ENCODE assay signal across 40 cellular contexts in the genomic region with DNA sequence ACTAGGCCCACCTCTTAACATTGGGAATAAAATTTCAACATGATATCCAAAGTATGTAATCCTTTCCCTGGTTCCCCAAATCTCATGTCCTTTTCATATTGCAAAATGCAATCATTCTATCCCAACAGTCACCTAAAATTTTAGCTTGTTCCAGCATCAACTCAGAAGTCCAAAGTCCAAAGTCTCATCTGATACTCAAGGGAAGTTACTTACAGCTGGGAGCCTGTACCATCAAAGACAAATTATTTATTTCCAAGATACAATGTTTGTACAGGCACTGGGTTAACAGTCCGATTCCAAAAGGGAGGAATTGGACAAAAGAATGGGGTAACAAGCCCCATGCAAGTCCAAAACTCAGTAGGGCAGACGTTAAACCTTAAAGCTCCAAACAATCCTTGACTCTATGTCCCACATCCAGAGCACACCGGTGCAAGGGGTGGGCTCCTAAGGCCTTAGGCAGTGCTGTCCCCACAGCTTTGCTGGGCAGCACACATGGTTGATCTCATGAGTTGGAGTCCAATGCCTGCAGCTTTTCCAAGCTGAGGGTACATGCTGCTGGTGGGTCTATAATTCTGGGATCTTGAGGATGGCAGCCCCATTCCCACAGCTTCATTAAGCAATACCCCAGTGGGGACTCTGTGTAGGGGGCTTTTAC.
"Had no signal": no experiment of that assay in that cellular context is flagged by ENCODE, and none has a peak within 500 bp of the region (broad histone marks: within the 10 kb centered on the region; RNA-seq: fewer than 3 reads in every experiment).

No MANE protein-coding gene starts in this region.

- ATAC-seq: activated CD4-positive, alpha-beta T cell treated with anti-CD3 and anti-CD28 coated beads for 36 hours; activated CD4-positive, CD25-positive, alpha-beta regulatory T cell treated with anti-CD3 and anti-CD28 coated beads, Interleukin-2, amount 50 U/mL, for 24 hours; activated CD8-positive, alpha-beta memory T cell treated with anti-CD3 and anti-CD28 coated beads, Interleukin-2, amount 10 ng/mL, durations not matched to agents 7 days and 5 days; activated CD8-positive, alpha-beta T cell treated with anti-CD3 and anti-CD28 coated beads, Interleukin-2, amount 10 ng/mL, durations not matched to agents 7 days and 5 days; activated naive CD4-positive, alpha-beta T cell treated with anti-CD3 and anti-CD28 coated beads, Interleukin-2, amount 50 U/mL, for 72 hours; activated T-cell treated with anti-CD3 and anti-CD28 coated beads, Interleukin-2, amount 50 U/mL, for 4 hours; activated T-cell treated with anti-CD3 and anti-CD28 coated beads, Interleukin-2, amount 50 U/mL, for 72 hours; activated T-helper 17 cell treated with anti-CD3 and anti-CD28 coated beads, Interleukin-2, amount 50 U/mL, for 72 hours; WTC11 had no signal

- H3K27ac ChIP-seq: adrenal gland, ascending aorta, cardiac muscle cell, WERI-Rb-1 had no signal

- H3K27me3 ChIP-seq: adrenal gland, ascending aorta, cardiac muscle cell had no signal

- H3K4me1 Mint-ChIP-seq: activated CD4-positive, alpha-beta memory T cell treated with anti-CD3 and anti-CD28 coated beads, Interleukin-2, amount 10 ng/mL, durations not matched to agents 7 days and 5 days; activated CD4-positive, alpha-beta T cell treated with anti-CD3 and anti-CD28 coated beads for 36 hours; activated CD4-positive, alpha-beta T cell treated with anti-CD3 and anti-CD28 coated beads, Interleukin-2, amount 10 ng/mL, durations not matched to agents 7 days and 5 days; activated CD8-positive, alpha-beta memory T cell treated with anti-CD3 and anti-CD28 coated beads, Interleukin-2, amount 10 ng/mL, durations not matched to agents 7 days and 5 days; activated naive CD8-positive, alpha-beta T cell treated with anti-CD3 and anti-CD28 coated beads for 36 hours; activated T-helper 17 cell treated with anti-CD3 and anti-CD28 coated beads, Interleukin-2, amount 50 U/mL, for 72 hours; brain; central memory CD8-positive, alpha-beta T cell; WTC11 had no signal

- FAIRE-seq: TTC549 had no signal

- H3K36me3 ChIP-seq: adrenal gland, ascending aorta, cardiac muscle cell, WERI-Rb-1 had no signal

- H3K4me1 ChIP-seq: adrenal gland, ascending aorta had no signal

- DNase-seq: activated CD4-positive, alpha-beta memory T cell treated with anti-CD3 and anti-CD28 coated beads, Interleukin-2, amount 10 ng/mL, durations not matched to agents 7 days and 5 days; activated CD4-positive, alpha-beta T cell treated with anti-CD3 and anti-CD28 coated beads for 1 hour; activated CD4-positive, alpha-beta T cell treated with anti-CD3 and anti-CD28 coated beads for 36 hours; activated CD4-positive, alpha-beta T cell treated with anti-CD3 and anti-CD28 coated beads for 48 hours; activated CD4-positive, alpha-beta T cell treated with anti-CD3 and anti-CD28 coated beads, Interleukin-2, amount 10 ng/mL, durations not matched to agents 7 days and 5 days; activated CD4-positive, alpha-beta T cell treated with anti-CD3 and anti-CD28 coated beads, Interleukin-2, amount 50 U/mL, for 48 hours; activated CD4-positive, CD25-positive, alpha-beta regulatory T cell; activated CD8-positive, alpha-beta memory T cell treated with anti-CD3 and anti-CD28 coated beads for 24 hours; activated CD8-positive, alpha-beta memory T cell treated with anti-CD3 and anti-CD28 coated beads, Interleukin-2, amount 10 ng/mL, durations not matched to agents 7 days and 5 days; activated CD8-positive, alpha-beta memory T cell treated with anti-CD3 and anti-CD28 coated beads, Interleukin-2, amount 50 U/mL, for 48 hours; activated CD8-positive, alpha-beta T cell treated with anti-CD3 and anti-CD28 coated beads, Interleukin-2, amount 10 ng/mL, durations not matched to agents 7 days and 5 days; activated effector memory CD4-positive, alpha-beta T cell treated with anti-CD3 and anti-CD28 coated beads, Interleukin-2, amount 50 U/mL, for 16 hours; activated gamma-delta T cell treated with Interleukin-2 at 50 U/mL for 16 hours; activated naive CD4-positive, alpha-beta T cell; activated naive CD4-positive, alpha-beta T cell treated with anti-CD3 and anti-CD28 coated beads for 36 hours; activated naive CD4-positive, alpha-beta T cell treated with anti-CD3 and anti-CD28 coated beads, Interleukin-2, amount 50 U/mL, for 16 hours; activated naive CD8-positive, alpha-beta T cell treated with anti-CD3 and anti-CD28 coated beads for 36 hours; activated T-cell treated with anti-CD3 and anti-CD28 coated beads, Interleukin-2, amount 50 U/mL, for 4 hours; activated T-cell treated with anti-CD3 and anti-CD28 coated beads, Interleukin-2, amount 50 U/mL, for 72 hours; adrenal gland; amniotic stem cell; caudate nucleus; cerebellar nuclear complex; SW 1271; T-helper 1 cell; T-helper 2 cell; T-helper 9 cell; WERI-Rb-1 had no signal

- H3K36me3 Mint-ChIP-seq: activated CD8-positive, alpha-beta memory T cell treated with anti-CD3 and anti-CD28 coated beads, Interleukin-2, amount 10 ng/mL, durations not matched to agents 7 days and 5 days; activated naive CD4-positive, alpha-beta T cell treated with anti-CD3 and anti-CD28 coated beads, Interleukin-2, amount 50 U/mL, for 72 hours; activated naive CD8-positive, alpha-beta T cell treated with anti-CD3 and anti-CD28 coated beads for 36 hours had no signal

- H3K27ac Mint-ChIP-seq: activated CD4-positive, alpha-beta memory T cell treated with anti-CD3 and anti-CD28 coated beads, Interleukin-2, amount 10 ng/mL, durations not matched to agents 7 days and 5 days; activated CD4-positive, alpha-beta T cell treated with anti-CD3 and anti-CD28 coated beads for 36 hours; activated CD4-positive, alpha-beta T cell treated with anti-CD3 and anti-CD28 coated beads, Interleukin-2, amount 10 ng/mL, durations not matched to agents 7 days and 5 days; activated CD8-positive, alpha-beta memory T cell treated with anti-CD3 and anti-CD28 coated beads, Interleukin-2, amount 10 ng/mL, durations not matched to agents 7 days and 5 days; activated CD8-positive, alpha-beta T cell treated with anti-CD3 and anti-CD28 coated beads, Interleukin-2, amount 10 ng/mL, durations not matched to agents 7 days and 5 days; activated naive CD4-positive, alpha-beta T cell treated with anti-CD3 and anti-CD28 coated beads for 36 hours; activated naive CD4-positive, alpha-beta T cell treated with anti-CD3 and anti-CD28 coated beads, Interleukin-2, amount 50 U/mL, for 72 hours; activated naive CD8-positive, alpha-beta T cell treated with anti-CD3 and anti-CD28 coated beads for 36 hours; activated T-cell treated with anti-CD3 and anti-CD28 coated beads, Interleukin-2, amount 50 U/mL, for 72 hours; activated T-helper 1 cell treated with anti-CD3 and anti-CD28 coated beads, Interleukin-12 subunit alpha, Interleukin-12 subunit beta, Interleukin-2, Interleukin-4 antibody, amounts not matched to agents 30 ng/mL and 10 ng/mL and 1 ng/mL, durations not matched to agents 14 hours and 24 hours and 36 hours; activated T-helper 17 cell treated with anti-CD3 and anti-CD28 coated beads, Interleukin-2, amount 50 U/mL, for 72 hours; brain; T-helper 1 cell treated with Interleukin-12 subunit alpha and Interleukin-12 subunit beta and Interleukin-4 antibody, amounts not matched to agents 30 μg/mL and 1 μg/mL, for 36 hours; T-helper 2 cell treated with Interferon-gamma antibody and Interleukin-4, amounts not matched to agents 5 μg/mL and 100 μg/mL, for 36 hours; WTC11 had no signal

- H3K27me3 Mint-ChIP-seq: activated naive CD8-positive, alpha-beta T cell treated with anti-CD3 and anti-CD28 coated beads for 36 hours; brain had no signal

- H3K9me3 Mint-ChIP-seq: activated CD4-positive, alpha-beta memory T cell treated with anti-CD3 and anti-CD28 coated beads, Interleukin-2, amount 10 ng/mL, durations not matched to agents 7 days and 5 days; activated T-helper 1 cell treated with anti-CD3 and anti-CD28 coated beads, Interleukin-12 subunit alpha, Interleukin-12 subunit beta, Interleukin-2, Interleukin-4 antibody, amounts not matched to agents 30 ng/mL and 10 ng/mL and 1 ng/mL, durations not matched to agents 14 hours and 24 hours and 36 hours; central memory CD8-positive, alpha-beta T cell; T-helper 1 cell treated with Interleukin-12 subunit alpha and Interleukin-12 subunit beta and Interleukin-4 antibody, amounts not matched to agents 30 μg/mL and 1 μg/mL, for 36 hours; T-helper 2 cell treated with Interferon-gamma antibody and Interleukin-4, amounts not matched to agents 5 μg/mL and 100 μg/mL, for 36 hours had no signal

- H3K4me3 ChIP-seq: adrenal gland, ascending aorta, cardiac muscle cell had no signal

- H3K4me3 Mint-ChIP-seq: activated CD4-positive, alpha-beta memory T cell treated with anti-CD3 and anti-CD28 coated beads, Interleukin-2, amount 10 ng/mL, durations not matched to agents 7 days and 5 days; activated CD4-positive, alpha-beta T cell treated with anti-CD3 and anti-CD28 coated beads for 36 hours; activated CD4-positive, alpha-beta T cell treated with anti-CD3 and anti-CD28 coated beads, Interleukin-2, amount 10 ng/mL, durations not matched to agents 7 days and 5 days; activated CD8-positive, alpha-beta memory T cell treated with anti-CD3 and anti-CD28 coated beads, Interleukin-2, amount 10 ng/mL, durations not matched to agents 7 days and 5 days; activated CD8-positive, alpha-beta T cell treated with anti-CD3 and anti-CD28 coated beads, Interleukin-2, amount 10 ng/mL, durations not matched to agents 7 days and 5 days; activated naive CD4-positive, alpha-beta T cell treated with anti-CD3 and anti-CD28 coated beads for 36 hours; activated naive CD8-positive, alpha-beta T cell treated with anti-CD3 and anti-CD28 coated beads for 36 hours; activated T-cell treated with anti-CD3 and anti-CD28 coated beads, Interleukin-2, amount 50 U/mL, for 4 hours; activated T-cell treated with anti-CD3 and anti-CD28 coated beads, Interleukin-2, amount 50 U/mL, for 72 hours; activated T-helper 1 cell treated with anti-CD3 and anti-CD28 coated beads, Interleukin-12 subunit alpha, Interleukin-12 subunit beta, Interleukin-2, Interleukin-4 antibody, amounts not matched to agents 30 ng/mL and 10 ng/mL and 1 ng/mL, durations not matched to agents 14 hours and 24 hours and 36 hours; activated T-helper 17 cell treated with anti-CD3 and anti-CD28 coated beads, Interleukin-2, amount 50 U/mL, for 72 hours; brain; central memory CD8-positive, alpha-beta T cell; T-helper 1 cell treated with Interleukin-12 subunit alpha and Interleukin-12 subunit beta and Interleukin-4 antibody, amounts not matched to agents 30 μg/mL and 1 μg/mL, for 36 hours; T-helper 2 cell treated with Interferon-gamma antibody and Interleukin-4, amounts not matched to agents 5 μg/mL and 100 μg/mL, for 36 hours; WTC11 had no signal
